ENCODE assay signal across 8 cellular contexts in genomic region chr5:16550316-16550952, GRCh38.
DNase-seq lines count a peak whose midpoint lies in the region; ATAC-seq and TF ChIP-seq lines count a peak whose summit lies in the region.

No MANE protein-coding gene starts in this region.

- no peaks in the 10 kb centered on the region for H3K36me3 ChIP-seq in left lung

- peak; percentile 44 to 76 for TF ChIP-seq CTCF in left lung (IDR thresholded peaks at IDR 0.05)

- H3K4me3 ChIP-seq in left lung = no peak overlapping the region

- peaks cover 30% of the 10 kb centered on the region for H3K4me1 Mint-ChIP-seq in activated naive CD8-positive, alpha-beta T cell treated with anti-CD3 and anti-CD28 coated beads for 36 hours

- peak; percentile 78 for ATAC-seq in GM19035 (IDR thresholded peaks at IDR 0.05; ENCODE audit: unreplicated experiment)
- ATAC-seq in HG03103 (IDR thresholded peaks at IDR 0.05; ENCODE audit: low read depth, unreplicated experiment) = peak; percentile 59
- peak; percentile 64 for ATAC-seq in left lung
- no peak for ATAC-seq in HG02970 (IDR thresholded peaks at IDR 0.05; ENCODE audit: low FRiP score, unreplicated experiment)

- H3K27me3 ChIP-seq in left lung = no peaks in the 10 kb centered on the region

- H3K4me3 Mint-ChIP-seq in activated naive CD8-positive, alpha-beta T cell treated with anti-CD3 and anti-CD28 coated beads for 36 hours = no peak overlapping the region

- intact Hi-C loops in left lung (cut with DNase I) = no loop called here

- DNase-seq in D341Med (ENCODE audit: low spot score) (peak; percentile 75), NCI-H774 (lab: John Stamatoyannopoulos, UW) (peak; percentile 41), left lung (no peak), retina (no peak)
- DNase-seq in activated naive CD8-positive, alpha-beta T cell treated with anti-CD3 and anti-CD28 coated beads for 36 hours = peak; percentile 37

- H3K36me3 Mint-ChIP-seq in activated naive CD8-positive, alpha-beta T cell treated with anti-CD3 and anti-CD28 coated beads for 36 hours = peaks cover 2% of the 10 kb centered on the region

- no peaks in the 10 kb centered on the region for H3K9me3 Mint-ChIP-seq in activated naive CD8-positive, alpha-beta T cell treated with anti-CD3 and anti-CD28 coated beads for 36 hours

- H3K4me1 ChIP-seq in left lung = no peaks in the 10 kb centered on the region

- H3K27ac ChIP-seq in left lung = no peak overlapping the region

- H3K9me3 ChIP-seq in left lung = no peaks in the 10 kb centered on the region

- H3K27ac Mint-ChIP-seq in activated naive CD8-positive, alpha-beta T cell treated with anti-CD3 and anti-CD28 coated beads for 36 hours = no peak overlapping the region

- H3K27me3 Mint-ChIP-seq in activated naive CD8-positive, alpha-beta T cell treated with anti-CD3 and anti-CD28 coated beads for 36 hours = no peaks in the 10 kb centered on the region

Comparison
In these comparisons a context has a peak if more than half of its experiments do, and no peak if none do; other contexts are left out.
1. DNase-seq: peak in D341Med (single experiment), NCI-H774 (single experiment) and activated naive CD8-positive, alpha-beta T cell treated with anti-CD3 and anti-CD28 coated beads for 36 hours (single experiment); none in left lung (0 of 2) and retina (single experiment).